ENCODE assay signal across 13 cellular contexts in genomic region chr1:241972703-241973375, GRCh38. TPM values are rescaled to one million over a fixed set of nuclear protein-coding genes. Genes with fewer than 3 reads are reported as not detected.
DNase-seq lines count a peak whose midpoint lies in the region; ATAC-seq lines count a peak whose summit lies in the region.
"Had no signal": no experiment of that assay in that cellular context is flagged by ENCODE, and none has a peak within 500 bp of the region (broad histone marks: within the 10 kb centered on the region; RNA-seq: fewer than 3 reads in every experiment).

No MANE protein-coding gene starts in this region.

- H3K4me3 Mint-ChIP-seq in activated CD4-positive, alpha-beta memory T cell treated with anti-CD3 and anti-CD28 coated beads for 36 hours, result no peak overlapping the region
- H3K4me3 Mint-ChIP-seq: central memory CD8-positive, alpha-beta T cell; T-helper 17 cell had no signal

- no peaks in the 10 kb centered on the region for H3K36me3 Mint-ChIP-seq in activated CD4-positive, alpha-beta memory T cell treated with anti-CD3 and anti-CD28 coated beads for 36 hours

- ATAC-seq in HG02870 (IDR thresholded peaks at IDR 0.05; ENCODE audit: unreplicated experiment), result no peak
- ATAC-seq: heart left ventricle, T-helper 17 cell had no signal

- intact Hi-C loops in activated CD4-positive, alpha-beta memory T cell treated with anti-CD3 and anti-CD28 coated beads for 36 hours (cut with micrococcal nuclease), result no loop called here

- POLR2A ChIA-PET in activated CD4-positive, alpha-beta memory T cell treated with anti-CD3 and anti-CD28 coated beads for 36 hours (lab: Charles Lee), result no interaction called here

- peaks cover 2% of the 10 kb centered on the region for H3K27me3 Mint-ChIP-seq in activated CD4-positive, alpha-beta memory T cell treated with anti-CD3 and anti-CD28 coated beads for 36 hours
- H3K27me3 Mint-ChIP-seq: central memory CD8-positive, alpha-beta T cell had no signal

- H3K9me3 Mint-ChIP-seq in activated CD4-positive, alpha-beta memory T cell treated with anti-CD3 and anti-CD28 coated beads for 36 hours, result no peaks in the 10 kb centered on the region
- H3K9me3 Mint-ChIP-seq: central memory CD8-positive, alpha-beta T cell had no signal

- H3K27ac Mint-ChIP-seq in activated CD4-positive, alpha-beta memory T cell treated with anti-CD3 and anti-CD28 coated beads for 36 hours, result no peak overlapping the region
- H3K27ac Mint-ChIP-seq: T-helper 17 cell had no signal

- no peaks in the 10 kb centered on the region for H3K4me1 Mint-ChIP-seq in activated CD4-positive, alpha-beta memory T cell treated with anti-CD3 and anti-CD28 coated beads for 36 hours (ENCODE audit: low read depth)
- H3K4me1 Mint-ChIP-seq: central memory CD8-positive, alpha-beta T cell; T-helper 17 cell had no signal

- CTCF ChIA-PET in activated CD4-positive, alpha-beta memory T cell treated with anti-CD3 and anti-CD28 coated beads for 36 hours (lab: Charles Lee), result interaction anchor here (1.6 kb wide), 1 partner anchor 13 kb away, joined by 4 read pairs; no protein-coding TSS in a partner anchor

- DNase-seq in NCI-H1436 (lab: John Stamatoyannopoulos, UW) (peak; percentile 25), NCI-H1436 treated with DMSO at 0.1 percent for 48 hours (lab: John Stamatoyannopoulos, UW) (no peak), RPMI8226 (peak; percentile 26), fibroblast of the conjunctiva (ENCODE audit: low read depth) (peak; percentile 62), retina (peak; percentile 68)
- no peak for DNase-seq in activated CD4-positive, alpha-beta T cell treated with anti-CD3 and anti-CD28 coated beads, Interleukin-2, amount 50 U/mL, for 1 hour
- DNase-seq in activated CD4-positive, alpha-beta memory T cell treated with anti-CD3 and anti-CD28 coated beads for 36 hours, result no peak
- DNase-seq: activated T-cell treated with anti-CD3 and anti-CD28 coated beads for 4 hours, T-helper 17 cell had no signal

RNA-seq across cellular contexts. Expression of gene BECN2, which starts 15.3 kb away (rescaled TPM):
- total RNA-seq in activated CD4-positive, alpha-beta memory T cell treated with anti-CD3 and anti-CD28 coated beads for 36 hours, result not detected
- total RNA-seq: heart left ventricle, T-helper 17 cell, thoracic aorta had no signal

RNA-seq across cellular contexts. Expression of gene MAP1LC3C, which starts 26.1 kb away (rescaled TPM):
- not detected for total RNA-seq in activated CD4-positive, alpha-beta memory T cell treated with anti-CD3 and anti-CD28 coated beads for 36 hours
- total RNA-seq: T-helper 17 cell had no signal

Comparison
In these comparisons a context has a peak if more than half of its experiments do, and no peak if none do; other contexts are left out.
1. DNase-seq: peak in NCI-H1436 (single experiment), RPMI8226 (single experiment), fibroblast of the conjunctiva (single experiment) and retina (single experiment); none in NCI-H1436 treated with DMSO at 0.1 percent for 48 hours (single experiment), activated CD4-positive, alpha-beta T cell treated with anti-CD3 and anti-CD28 coated beads, Interleukin-2, amount 50 U/mL, for 1 hour (single experiment) and activated CD4-positive, alpha-beta memory T cell treated with anti-CD3 and anti-CD28 coated beads for 36 hours (single experiment).